19 cellular contexts compared by ENCODE assay signal in genomic region chr5:159763564-159763963, GRCh38.
DNase-seq lines count a peak whose midpoint lies in the region; ATAC-seq and TF ChIP-seq lines count a peak whose summit lies in the region.
"Had no signal": no experiment of that assay in that cellular context is flagged by ENCODE, and none has a peak within 500 bp of the region (broad histone marks: within the 10 kb centered on the region; RNA-seq: fewer than 3 reads in every experiment).

No MANE protein-coding gene starts in this region.

- H3K9me2 ChIP-seq in PC-3 (replicated peaks; ENCODE audit: low read length), result no peaks in the 10 kb centered on the region

- peak overlapping the region; percentile 41 to 83 (median 66) for H3K4me2 ChIP-seq in BLaER1 treated with 17β-estradiol and CSF1 and Interleukin-3, amounts not matched to agents 10 nM and 100 nM
- no peak overlapping the region for H3K4me2 ChIP-seq in PC-3 (ENCODE audit: low read length)
- H3K4me2 ChIP-seq: KMS-11 had no signal

- peaks cover 9% of the 10 kb centered on the region for H3K4me1 Mint-ChIP-seq in activated CD4-positive, alpha-beta T cell treated with anti-CD3 and anti-CD28 coated beads, Interleukin-2, amount 10 ng/mL, durations not matched to agents 24 days and 14 days

- no peak overlapping the region for H3K27ac Mint-ChIP-seq in activated CD4-positive, alpha-beta T cell treated with anti-CD3 and anti-CD28 coated beads, Interleukin-2, amount 10 ng/mL, durations not matched to agents 24 days and 14 days
- H3K27ac Mint-ChIP-seq: T-helper 2 cell treated with Interferon-gamma antibody and Interleukin-4, amounts not matched to agents 5 μg/mL and 100 μg/mL, for 36 hours had no signal

- POLR2A ChIA-PET in PC-3 (lab: Charles Lee; ENCODE audit: unreplicated experiment), result no interaction called here

- BruUV-seq in PC-3 (replicated peaks; lab: Mats Ljungman, UMichigan), result no TSS peak

- peaks cover 19% of the 10 kb centered on the region for H3K27me3 Mint-ChIP-seq in activated CD4-positive, alpha-beta T cell treated with anti-CD3 and anti-CD28 coated beads, Interleukin-2, amount 10 ng/mL, durations not matched to agents 24 days and 14 days

- H4K20me1 ChIP-seq in BLaER1 treated with 17β-estradiol and CSF1 and Interleukin-3, amounts not matched to agents 10 nM and 100 nM, result no peaks in the 10 kb centered on the region
- no peaks in the 10 kb centered on the region for H4K20me1 ChIP-seq in PC-3 (ENCODE audit: low read length)

- no peaks in the 10 kb centered on the region for H3K36me3 Mint-ChIP-seq in activated CD4-positive, alpha-beta T cell treated with anti-CD3 and anti-CD28 coated beads, Interleukin-2, amount 10 ng/mL, durations not matched to agents 24 days and 14 days (ENCODE audit: low read depth)

- H3K9ac ChIP-seq in BLaER1 treated with 17β-estradiol and CSF1 and Interleukin-3, amounts not matched to agents 10 nM and 100 nM, result 0 out of 22 replicates have a peak overlapping the region, but pooled peaks of 1 of the 11 experiments have one; percentile 17
- no peak overlapping the region for H3K9ac ChIP-seq in PC-3 (ENCODE audit: low read length)
- H3K9ac ChIP-seq: KMS-11 had no signal

- H3K27me3 ChIP-seq in ACC112 (ENCODE audit: insufficient read depth, low read length) (no peaks in the 10 kb centered on the region), PC-3 (ENCODE audit: low read length) (no peaks in the 10 kb centered on the region)
- H3K27me3 ChIP-seq in BLaER1 treated with 17β-estradiol and CSF1 and Interleukin-3, amounts not matched to agents 10 nM and 100 nM, result no peaks in the 10 kb centered on the region; a peak in 1 of 22 replicates
- H3K27me3 ChIP-seq: breast epithelium, esophagus muscularis mucosa had no signal

- no peaks in the 10 kb centered on the region for H3K79me2 ChIP-seq in ACC112 (ENCODE audit: control insufficient read depth, insufficient read depth, low read length, unreplicated experiment)
- no peaks in the 10 kb centered on the region for H3K79me2 ChIP-seq in PC-3 (ENCODE audit: low read length)

- H3K4me3 ChIP-seq in ACC112 (ENCODE audit: low read depth, low read length), result no peak overlapping the region
- H3K4me3 ChIP-seq in BLaER1 treated with 17β-estradiol and CSF1 and Interleukin-3, amounts not matched to agents 10 nM and 100 nM, result no peak overlapping the region
- no peak overlapping the region for H3K4me3 ChIP-seq in PC-3 (ENCODE audit: low read length)
- no peak overlapping the region for H3K4me3 ChIP-seq in mesodermal cell (ENCODE audit: extremely low read depth, insufficient read depth, low read length, poor library complexity, severe bottlenecking)
- H3K4me3 ChIP-seq: breast epithelium, coronary artery, esophagus muscularis mucosa, gastroesophageal sphincter, SK-N-MC had no signal

- peak; percentile 55; the same call in 1 of the 2 replicates for ATAC-seq in PC-3

- intact Hi-C loops in PC-3 (cut with micrococcal nuclease), result no loop called here
- intact Hi-C loops in activated CD4-positive, alpha-beta T cell treated with anti-CD3 and anti-CD28 coated beads, Interleukin-2, amount 10 ng/mL, durations not matched to agents 24 days and 14 days (cut with micrococcal nuclease), result no loop called here

- H2AFZ ChIP-seq in ACC112 (ENCODE audit: low read length, unreplicated experiment) (peak overlapping the region; percentile 31), PC-3 (ENCODE audit: low read length) (peak overlapping the region; percentile 16; the same call in 1 of the 2 replicates)

- peaks cover 14% of the 10 kb centered on the region for H3K4me1 ChIP-seq in ACC112 (ENCODE audit: control insufficient read depth, insufficient read depth, low read length, unreplicated experiment)
- H3K4me1 ChIP-seq in BLaER1 treated with 17β-estradiol and CSF1 and Interleukin-3, amounts not matched to agents 10 nM and 100 nM, result peaks cover 14 to 38% (median 30%) of the 10 kb centered on the region in 10 experiments
- peaks cover 7% of the 10 kb centered on the region for H3K4me1 ChIP-seq in PC-3 (ENCODE audit: insufficient read depth, low read length)
- H3K4me1 ChIP-seq in mesodermal cell (ENCODE audit: control insufficient read depth, insufficient read depth, low read length, poor library complexity, severe bottlenecking), result peaks cover 21% of the 10 kb centered on the region
- H3K4me1 ChIP-seq: breast epithelium, gastroesophageal sphincter had no signal

- no peaks in the 10 kb centered on the region for H3K9me3 Mint-ChIP-seq in activated CD4-positive, alpha-beta T cell treated with anti-CD3 and anti-CD28 coated beads, Interleukin-2, amount 10 ng/mL, durations not matched to agents 24 days and 14 days
- H3K9me3 Mint-ChIP-seq: T-helper 2 cell treated with Interferon-gamma antibody and Interleukin-4, amounts not matched to agents 5 μg/mL and 100 μg/mL, for 36 hours had no signal

- no peak for DNase-seq in PC-3
- DNase-seq in AG08396 (ENCODE audit: low spot score), result no peak
- DNase-seq in NCI-H1105 (lab: John Stamatoyannopoulos, UW), result no peak
- no peak for DNase-seq in activated CD4-positive, alpha-beta T cell treated with anti-CD3 and anti-CD28 coated beads, Interleukin-2, amount 10 ng/mL, durations not matched to agents 24 days and 14 days
- DNase-seq: mammary epithelial cell, NCI-H2081 treated with DMSO at 0.1 percent for 48 hours, NCI-H446, occipital lobe, WERI-Rb-1 had no signal

- CTCF ChIA-PET in PC-3 (lab: Charles Lee), result no interaction called here

- H3K9me3 ChIP-seq in BLaER1 treated with 17β-estradiol and CSF1 and Interleukin-3, amounts not matched to agents 10 nM and 100 nM (replicated peaks in 1 of 11), result no peaks in the 10 kb centered on the region
- H3K9me3 ChIP-seq in PC-3 (ENCODE audit: low read length) (no peaks in the 10 kb centered on the region), mesodermal cell (ENCODE audit: control insufficient read depth, low read length) (no peaks in the 10 kb centered on the region)
- H3K9me3 ChIP-seq: breast epithelium, esophagus muscularis mucosa, gastroesophageal sphincter had no signal

- no peaks in the 10 kb centered on the region for H3F3A ChIP-seq in PC-3 (ENCODE audit: low read length, unreplicated experiment)

- H3K27ac ChIP-seq in ACC112 (ENCODE audit: low read depth, low read length) (no peak overlapping the region), PC-3 (ENCODE audit: low read length) (no peak overlapping the region), mesodermal cell (ENCODE audit: low read depth, low read length, severe bottlenecking) (peak overlapping the region; percentile 77)
- H3K27ac ChIP-seq in BLaER1 treated with 17β-estradiol and CSF1 and Interleukin-3, amounts not matched to agents 10 nM and 100 nM, result peak overlapping the region in 9 of 11 experiments; percentile 17 to 59 (median 51); a peak in 11 of 22 replicates
- H3K27ac ChIP-seq: breast epithelium, esophagus muscularis mucosa, gastroesophageal sphincter, KMS-11, SK-N-MC, WERI-Rb-1 had no signal

- no peak overlapping the region for H3K4me3 Mint-ChIP-seq in activated CD4-positive, alpha-beta T cell treated with anti-CD3 and anti-CD28 coated beads, Interleukin-2, amount 10 ng/mL, durations not matched to agents 24 days and 14 days

- TF ChIP-seq CTCF in PC-3 (conservative IDR thresholded peaks at IDR 0.05; ENCODE audit: low read depth, low read length), result no peak

- H3K36me3 ChIP-seq in ACC112 (ENCODE audit: insufficient read depth, low read length) (no peaks in the 10 kb centered on the region), PC-3 (ENCODE audit: low read depth, low read length) (no peaks in the 10 kb centered on the region), mesodermal cell (ENCODE audit: control insufficient read depth, insufficient read depth, low read length) (no peaks in the 10 kb centered on the region)
- no peaks in the 10 kb centered on the region for H3K36me3 ChIP-seq in BLaER1 treated with 17β-estradiol and CSF1 and Interleukin-3, amounts not matched to agents 10 nM and 100 nM
- H3K36me3 ChIP-seq: breast epithelium, esophagus muscularis mucosa, gastroesophageal sphincter, WERI-Rb-1 had no signal

- 79 to 83% methylated on average over 8 of the region's 9 CpGs for WGBS in mesodermal cell (ENCODE audit: insufficient coverage in 2 of 2), 2 experiments

Comparison
In these comparisons a context has a peak if more than half of its experiments do, and no peak if none do; other contexts are left out.
1. H3K27ac ChIP-seq: peak in BLaER1 treated with 17β-estradiol and CSF1 and Interleukin-3, amounts not matched to agents 10 nM and 100 nM (9 of 11) and mesodermal cell (single experiment); none in ACC112 (single experiment) and PC-3 (single experiment).